8 cellular contexts compared by ENCODE assay signal in the genomic region with DNA sequence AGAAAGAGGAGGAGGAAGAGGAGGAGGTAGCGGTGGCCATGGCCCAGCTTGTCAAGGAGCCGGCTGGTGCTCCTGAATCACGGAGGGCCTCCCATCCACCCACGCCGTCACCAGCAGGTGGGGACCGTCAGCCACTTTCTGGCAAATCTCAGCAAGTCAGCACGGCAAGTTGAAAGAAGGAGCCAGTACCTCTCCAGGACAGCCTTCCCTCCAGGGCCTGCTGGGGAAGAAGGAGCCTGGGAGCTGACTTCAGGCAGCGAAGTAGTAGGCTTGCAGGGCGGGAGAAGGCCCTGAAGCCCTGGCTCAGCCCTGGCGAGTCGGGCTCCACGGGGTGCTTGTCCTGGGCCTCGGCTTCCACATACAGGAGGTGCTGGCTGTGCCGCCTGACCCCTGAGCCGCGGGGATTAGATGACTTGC.
DNase-seq lines count a peak whose midpoint lies in the region; TF ChIP-seq lines count a peak whose summit lies in the region.

No MANE protein-coding gene starts in this region.

- H3K36me3 ChIP-seq in MM.1S (replicated peaks; ENCODE audit: insufficient read depth, low read length): no peaks in the 10 kb centered on the region
- H3K36me3 ChIP-seq in esophagus squamous epithelium: no peaks in the 10 kb centered on the region
- H3K36me3 ChIP-seq in neutrophil: no peaks in the 10 kb centered on the region
- no peaks in the 10 kb centered on the region for H3K36me3 ChIP-seq in transverse colon

- peak; percentile 69 for TF ChIP-seq CTCF in MM.1S (IDR thresholded peaks at IDR 0.05; ENCODE audit: low read length)
- TF ChIP-seq CTCF in esophagus squamous epithelium (IDR thresholded peaks at IDR 0.05): peak; percentile 30 to 75 (median 64)
- peak; percentile 35 for TF ChIP-seq CTCF in neutrophil (IDR thresholded peaks at IDR 0.05)
- TF ChIP-seq CTCF in transverse colon (IDR thresholded peaks at IDR 0.05): peak; percentile 28 to 70 (median 48)

- H3K9me2 ChIP-seq in MM.1S (replicated peaks; ENCODE audit: insufficient read depth, low read length): no peaks in the 10 kb centered on the region

- in situ Hi-C loops in transverse colon (cut with MboI; ENCODE audit: low pct_ligation_motif_present in 1 of 4, low pct_unique_long_range_greater_than_20kb in 1 of 4, low sequenced_read_pairs in 3 of 4): loop anchor here in 3 of 4 donors (5.0 to 25.0 kb wide), 5 partner anchors 112 to 294 kb away; no protein-coding TSS in a partner anchor

- no peaks in the 10 kb centered on the region for H4K20me1 ChIP-seq in MM.1S (ENCODE audit: insufficient read depth, low read length)

- H2AFZ ChIP-seq in MM.1S (ENCODE audit: low read length): peak overlapping the region; percentile 21

- H3K9ac ChIP-seq in MM.1S (ENCODE audit: low read length): no peak overlapping the region

- no peak for TF ChIP-seq EP300 in transverse colon (IDR thresholded peaks at IDR 0.05; ENCODE audit: low read depth)

- H3K4me1 ChIP-seq in MM.1S (ENCODE audit: low read length): peaks cover 27% of the 10 kb centered on the region
- H3K4me1 ChIP-seq in esophagus squamous epithelium: peaks cover 4 to 28% (median 7%) of the 10 kb centered on the region in 3 donors
- peaks cover 32 to 42% of the 10 kb centered on the region in 2 experiments for H3K4me1 ChIP-seq in neutrophil (ENCODE audit: control insufficient read depth in 1 of 2, insufficient read depth in 1 of 2, low read depth in 1 of 2, low read length in 1 of 2)
- H3K4me1 ChIP-seq in transverse colon: peaks cover 0 to 7% (median 0%) of the 10 kb centered on the region in 4 donors

- TF ChIP-seq POLR2A in esophagus squamous epithelium (IDR thresholded peaks at IDR 0.05) (no peak), transverse colon (IDR thresholded peaks at IDR 0.05) (no peak)

- no peaks in the 10 kb centered on the region for H3K9me3 ChIP-seq in MM.1S (replicated peaks; ENCODE audit: insufficient read depth, low read length)
- no peaks in the 10 kb centered on the region for H3K9me3 ChIP-seq in esophagus squamous epithelium
- H3K9me3 ChIP-seq in neutrophil: no peaks in the 10 kb centered on the region
- H3K9me3 ChIP-seq in transverse colon: no peaks in the 10 kb centered on the region

- no peaks in the 10 kb centered on the region for H3K79me2 ChIP-seq in MM.1S (ENCODE audit: low read length)

- H3K27ac ChIP-seq in MM.1S (ENCODE audit: low read length): no peak overlapping the region
- no peak overlapping the region for H3K27ac ChIP-seq in esophagus squamous epithelium
- H3K27ac ChIP-seq in neutrophil: peak overlapping the region; percentile 20
- no peak overlapping the region for H3K27ac ChIP-seq in transverse colon

- no peak overlapping the region for H3K4me2 ChIP-seq in MM.1S (ENCODE audit: low read depth, low read length)

- H3F3A ChIP-seq in MM.1S (ENCODE audit: insufficient read depth, low read length): no peaks in the 10 kb centered on the region

- H3K27me3 ChIP-seq in MM.1S (replicated peaks; ENCODE audit: insufficient read depth, low read length) (no peaks in the 10 kb centered on the region), esophagus squamous epithelium (peaks cover 0 to 8% (median 0%) of the 10 kb centered on the region in 4 donors), neutrophil (no peaks in the 10 kb centered on the region), transverse colon (no peaks in the 10 kb centered on the region)

- H3K4me3 ChIP-seq in MM.1S (ENCODE audit: low read length): no peak overlapping the region
- H3K4me3 ChIP-seq in esophagus squamous epithelium: no peak overlapping the region
- H3K4me3 ChIP-seq in neutrophil (ENCODE audit: low read depth in 1 of 2, low read length in 1 of 2): no peak overlapping the region
- H3K4me3 ChIP-seq in transverse colon: no peak overlapping the region

- DNase-seq in CD1c-positive myeloid dendritic cell (ENCODE audit: extremely low spot score): peak; percentile 39
- peak; percentile 75 for DNase-seq in MM.1S
- peak; percentile 53 for DNase-seq in activated T-cell treated with anti-CD3 and anti-CD28 coated beads for 4 hours
- DNase-seq in esophagus squamous epithelium (lab: John Stamatoyannopoulos, UW): no peak
- DNase-seq in transverse colon: peak; percentile 72
- no peak for DNase-seq in RKO (ENCODE audit: low spot score)
- no peak for DNase-seq in mesenteric fat pad (ENCODE audit: low spot score)

- 9 to 22% methylated on average over 7 of the region's 16 CpGs for WGBS in esophagus squamous epithelium, 2 donors
- WGBS in transverse colon (ENCODE audit: low coverage in 1 of 2), 2 donors: 68% methylated on average over 16 of the region's 16 CpGs; no CpG with 5 or more reads in 1 of the 2 donors

- intact Hi-C loops in esophagus squamous epithelium (cut with DNase I) (loop anchor here (5.0 kb wide), 1 partner anchor 287 kb away; no protein-coding TSS in a partner anchor), transverse colon (cut with DNase I; ENCODE audit: low total_unique reads) (no loop called here)

Comparison
In these comparisons a context has a peak if more than half of its experiments do, and no peak if none do; other contexts are left out.
1. DNase-seq: peak in CD1c-positive myeloid dendritic cell (single experiment), MM.1S (single experiment), activated T-cell treated with anti-CD3 and anti-CD28 coated beads for 4 hours (single experiment) and transverse colon (single experiment); none in esophagus squamous epithelium (single experiment), RKO (single experiment) and mesenteric fat pad (single experiment).
2. Peak in every context shown above with its lines, with median percentiles within 50 percentile points of each other: CTCF ChIP-seq.